ENCODE assay signal across 8 cellular contexts in genomic region chr17:15540371-15541219, GRCh38. TPM values are rescaled to one million over a fixed set of nuclear protein-coding genes. Genes with fewer than 3 reads are reported as not detected.
A peak's percentile ranks its signal among the peaks of the same experiment; 100 is the strongest.
DNase-seq lines count a peak whose midpoint lies in the region; ATAC-seq, FAIRE-seq and TF ChIP-seq lines count a peak whose summit lies in the region.
"Not testable (repeated sequence)": the region's sequence is repeated elsewhere in the genome, so short reads cannot be mapped to it uniquely, and the experiment has no call there.

No MANE protein-coding gene starts in this region.

- not testable (repeated sequence) for TF ChIP-seq POLR2A in A549 (IDR thresholded peaks at IDR 0.05; ENCODE audit: low read length); H54 (IDR thresholded peaks at IDR 0.05; ENCODE audit: low read depth, low read length)

- peaks cover 0 to 52% (median 0%) of the 10 kb centered on the region in 9 donors for H3K36me3 ChIP-seq in heart right ventricle

- POLR2A ChIA-PET in A549 (lab: Yijun Ruan, JAX): not testable (repeated sequence)

- not testable (repeated sequence) for TF ChIP-seq EP300 in A549 (IDR thresholded peaks at IDR 0.05)

- not testable (repeated sequence) for TF ChIP-seq RAD21 in A549 (conservative IDR thresholded peaks at IDR 0.05 in 1 of 2, IDR thresholded peaks at IDR 0.05 in 1 of 2)

- H3K4me3 ChIP-seq in A549, heart right ventricle: not testable (repeated sequence)

- DNase-seq in A549 (ENCODE audit: low read depth in 1 of 2, low spot score in 1 of 2); H54 (ENCODE audit: insufficient read length, low spot score); heart right ventricle: not testable (repeated sequence)
- DNase-seq in amniotic epithelial cell (ENCODE audit: low read depth) (peak; percentile 33), medulla oblongata (ENCODE audit: extremely low spot score) (peak; percentile 11), pons (ENCODE audit: low spot score) (peak; percentile 32)

- not testable (repeated sequence) for H3K4me1 ChIP-seq in A549, heart right ventricle

- not testable (repeated sequence) for H3K4me2 ChIP-seq in A549

- FAIRE-seq in A549 (lab: Jason Lieb, UNC) (peak; percentile 54), H54 (lab: Jason Lieb, UNC) (peak; percentile 50)

- WGBS in A549 (ENCODE audit: missing lambda C conversion rate): 72% methylated on average over 8 of the region's 8 CpGs
- 62 to 64% methylated on average over 8 of the region's 8 CpGs for WGBS in heart right ventricle, 2 donors

- CTCF ChIA-PET in A549 (lab: Yijun Ruan, JAX): not testable (repeated sequence)

- H3K27me3 ChIP-seq in heart right ventricle: not testable (repeated sequence)

- H3K9me3 ChIP-seq in A549, heart right ventricle: not testable (repeated sequence)

- H3K27ac ChIP-seq in A549, heart right ventricle: not testable (repeated sequence)

- intact Hi-C loops in heart right ventricle (cut with DNase I): not testable (repeated sequence)

- ATAC-seq in A549: peak in 1 of 2 experiments; percentile 31; a peak in 2 of 6 replicates
- ATAC-seq in SK-N-SH treated with all-trans-retinoic acid at 6 μM for 48 hours: peak; percentile 93
- ATAC-seq in esophagus mucosa: peak; percentile 35
- peak; percentile 52 to 93 (median 84) for ATAC-seq in heart right ventricle

- TF ChIP-seq CTCF in A549 (IDR thresholded peaks at IDR 0.05); heart right ventricle (IDR thresholded peaks at IDR 0.05): not testable (repeated sequence)

TF ChIP-seq in SK-N-SH treated with all-trans-retinoic acid at 6 μM for 48 hours, 23 proteins besides CTCF, POLR2A, EP300 and RAD21:
- TF ChIP-seq ISL1 (CRISPR knock-in tag; IDR thresholded peaks at IDR 0.05) (peak; percentile 50), TCF4 (CRISPR knock-in tag; IDR thresholded peaks at IDR 0.05; ENCODE audit: borderline replicate concordance) (peak; percentile 77)
- TF ChIP-seq, protein P1, sequence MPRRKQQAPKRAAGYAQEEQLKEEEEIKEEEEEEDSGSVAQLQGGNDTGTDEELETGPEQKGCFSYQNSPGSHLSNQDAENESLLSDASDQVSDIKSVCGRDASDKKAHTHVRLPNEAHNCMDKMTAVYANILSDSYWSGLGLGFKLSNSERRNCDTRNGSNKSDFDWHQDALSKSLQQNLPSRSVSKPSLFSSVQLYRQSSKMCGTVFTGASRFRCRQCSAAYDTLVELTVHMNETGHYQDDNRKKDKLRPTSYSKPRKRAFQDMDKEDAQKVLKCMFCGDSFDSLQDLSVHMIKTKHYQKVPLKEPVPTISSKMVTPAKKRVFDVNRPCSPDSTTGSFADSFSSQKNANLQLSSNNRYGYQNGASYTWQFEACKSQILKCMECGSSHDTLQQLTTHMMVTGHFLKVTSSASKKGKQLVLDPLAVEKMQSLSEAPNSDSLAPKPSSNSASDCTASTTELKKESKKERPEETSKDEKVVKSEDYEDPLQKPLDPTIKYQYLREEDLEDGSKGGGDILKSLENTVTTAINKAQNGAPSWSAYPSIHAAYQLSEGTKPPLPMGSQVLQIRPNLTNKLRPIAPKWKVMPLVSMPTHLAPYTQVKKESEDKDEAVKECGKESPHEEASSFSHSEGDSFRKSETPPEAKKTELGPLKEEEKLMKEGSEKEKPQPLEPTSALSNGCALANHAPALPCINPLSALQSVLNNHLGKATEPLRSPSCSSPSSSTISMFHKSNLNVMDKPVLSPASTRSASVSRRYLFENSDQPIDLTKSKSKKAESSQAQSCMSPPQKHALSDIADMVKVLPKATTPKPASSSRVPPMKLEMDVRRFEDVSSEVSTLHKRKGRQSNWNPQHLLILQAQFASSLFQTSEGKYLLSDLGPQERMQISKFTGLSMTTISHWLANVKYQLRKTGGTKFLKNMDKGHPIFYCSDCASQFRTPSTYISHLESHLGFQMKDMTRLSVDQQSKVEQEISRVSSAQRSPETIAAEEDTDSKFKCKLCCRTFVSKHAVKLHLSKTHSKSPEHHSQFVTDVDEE (CRISPR knock-in tag; IDR thresholded peaks at IDR 0.05): peak; percentile 46; the same call in 1 of the 2 replicates

RNA-seq across cellular contexts. Expression of gene TVP23C, which starts 22.7 kb away (rescaled TPM):
- polyA plus RNA-seq in A549 (2011; rRNA removed): 14.1 and 22.7 TPM in 2 replicates
- 2.3 and 2.6 TPM in 2 replicates for polyA plus RNA-seq in A549 (2012; cell fraction: cytosol; rRNA removed)
- polyA plus RNA-seq in A549 (2012; cell fraction: nucleus; rRNA removed): 6.2 and 9.0 TPM in 2 replicates
- polyA plus RNA-seq in A549 (2017; fragmentation: RNase III; extraction: RNeasy Plus Mini Kit Qiagen cat#74134 plus additional on column Dnase treatment): 17.5 to 21.0 TPM (median 19.9 TPM) in 3 replicates
- 20.7 and 33.8 TPM in 2 replicates for polyA minus RNA-seq in A549 (2011; rRNA and poly(A)+ RNA removed)
- 8.0 TPM for total RNA-seq in esophagus mucosa
- 1 to 10 TPM; 2.5 to 8.2 (median 5.0) TPM for total RNA-seq in heart right ventricle
- polyA plus RNA-seq in heart right ventricle: 1 to 10 TPM; 2.0 to 5.3 TPM
